1 cellular context compared by ENCODE assay signal in the genomic region with DNA sequence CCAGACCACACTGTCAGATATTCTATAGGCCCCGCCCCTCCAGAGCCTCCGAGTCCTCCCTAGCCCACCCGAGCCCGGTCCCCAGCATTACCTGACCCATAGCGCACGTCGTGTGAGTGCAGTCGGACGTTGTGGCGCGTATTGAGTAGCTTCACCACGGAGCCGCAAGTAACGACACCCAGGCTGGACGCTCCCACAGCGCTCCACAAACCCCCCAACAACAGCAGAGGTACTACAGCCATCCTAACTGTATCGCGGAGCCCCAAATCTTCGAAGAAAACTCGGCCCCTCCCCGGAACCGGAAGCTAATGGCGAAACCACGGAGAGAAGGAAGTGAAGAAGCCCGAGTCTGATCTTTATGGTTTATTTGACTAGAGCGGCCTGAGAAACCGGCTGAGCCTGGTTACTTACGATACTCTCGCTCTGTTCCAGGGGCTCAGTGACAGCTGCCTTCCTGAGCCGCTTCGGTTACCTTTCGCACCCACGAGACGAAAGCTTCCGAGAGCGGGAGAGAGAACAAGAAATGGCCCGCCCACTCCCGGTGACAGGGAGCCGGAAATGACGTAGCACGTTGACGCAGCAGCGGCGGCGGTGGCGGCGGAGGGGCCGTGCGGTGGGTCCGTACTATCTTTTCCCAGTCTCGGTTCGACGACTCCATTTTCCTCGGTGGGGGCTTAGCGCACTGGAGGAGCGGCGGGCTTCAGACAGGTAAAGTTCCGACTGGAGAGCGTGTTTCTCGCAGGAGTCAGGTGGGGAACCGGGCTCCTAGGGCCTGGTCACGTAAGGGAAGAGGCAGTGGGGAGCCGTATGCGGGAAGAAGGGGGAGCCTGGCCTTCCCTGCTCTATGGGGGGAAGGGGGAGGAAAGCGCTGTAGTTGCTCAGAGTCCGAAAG.
A peak's percentile ranks its signal among the peaks of the same experiment; 100 is the strongest.
TF ChIP-seq lines count a peak whose summit lies in the region.

A gene with protein sequence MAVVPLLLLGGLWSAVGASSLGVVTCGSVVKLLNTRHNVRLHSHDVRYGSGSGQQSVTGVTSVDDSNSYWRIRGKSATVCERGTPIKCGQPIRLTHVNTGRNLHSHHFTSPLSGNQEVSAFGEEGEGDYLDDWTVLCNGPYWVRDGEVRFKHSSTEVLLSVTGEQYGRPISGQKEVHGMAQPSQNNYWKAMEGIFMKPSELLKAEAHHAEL (minus strand): TSS at position 272 of the 892 bp plus-strand sequence. CDS start 30 bp downstream, at position 242.
A gene (plus strand): TSS at position 571 of the 892 bp plus-strand sequence. CDS start 11,197 bp downstream, outside the sequence.

TF ChIP-seq in K562, 482 proteins besides CTCF, POLR2A, EP300 and RAD21 (continued from another document and continues in another):
- TF ChIP-seq, protein P1, sequence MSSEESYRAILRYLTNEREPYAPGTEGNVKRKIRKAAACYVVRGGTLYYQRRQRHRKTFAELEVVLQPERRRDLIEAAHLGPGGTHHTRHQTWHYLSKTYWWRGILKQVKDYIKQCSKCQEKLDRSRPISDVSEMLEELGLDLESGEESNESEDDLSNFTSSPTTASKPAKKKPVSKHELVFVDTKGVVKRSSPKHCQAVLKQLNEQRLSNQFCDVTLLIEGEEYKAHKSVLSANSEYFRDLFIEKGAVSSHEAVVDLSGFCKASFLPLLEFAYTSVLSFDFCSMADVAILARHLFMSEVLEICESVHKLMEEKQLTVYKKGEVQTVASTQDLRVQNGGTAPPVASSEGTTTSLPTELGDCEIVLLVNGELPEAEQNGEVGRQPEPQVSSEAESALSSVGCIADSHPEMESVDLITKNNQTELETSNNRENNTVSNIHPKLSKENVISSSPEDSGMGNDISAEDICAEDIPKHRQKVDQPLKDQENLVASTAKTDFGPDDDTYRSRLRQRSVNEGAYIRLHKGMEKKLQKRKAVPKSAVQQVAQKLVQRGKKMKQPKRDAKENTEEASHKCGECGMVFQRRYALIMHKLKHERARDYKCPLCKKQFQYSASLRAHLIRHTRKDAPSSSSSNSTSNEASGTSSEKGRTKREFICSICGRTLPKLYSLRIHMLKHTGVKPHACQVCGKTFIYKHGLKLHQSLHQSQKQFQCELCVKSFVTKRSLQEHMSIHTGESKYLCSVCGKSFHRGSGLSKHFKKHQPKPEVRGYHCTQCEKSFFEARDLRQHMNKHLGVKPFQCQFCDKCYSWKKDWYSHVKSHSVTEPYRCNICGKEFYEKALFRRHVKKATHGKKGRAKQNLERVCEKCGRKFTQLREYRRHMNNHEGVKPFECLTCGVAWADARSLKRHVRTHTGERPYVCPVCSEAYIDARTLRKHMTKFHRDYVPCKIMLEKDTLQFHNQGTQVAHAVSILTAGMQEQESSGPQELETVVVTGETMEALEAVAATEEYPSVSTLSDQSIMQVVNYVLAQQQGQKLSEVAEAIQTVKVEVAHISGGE (CRISPR knock-in tag; IDR thresholded peaks at IDR 0.05), result peak in 2 of 3 experiments; percentile 35 to 88; a peak in 2 of 6 replicates
- TF ChIP-seq, protein P2, sequence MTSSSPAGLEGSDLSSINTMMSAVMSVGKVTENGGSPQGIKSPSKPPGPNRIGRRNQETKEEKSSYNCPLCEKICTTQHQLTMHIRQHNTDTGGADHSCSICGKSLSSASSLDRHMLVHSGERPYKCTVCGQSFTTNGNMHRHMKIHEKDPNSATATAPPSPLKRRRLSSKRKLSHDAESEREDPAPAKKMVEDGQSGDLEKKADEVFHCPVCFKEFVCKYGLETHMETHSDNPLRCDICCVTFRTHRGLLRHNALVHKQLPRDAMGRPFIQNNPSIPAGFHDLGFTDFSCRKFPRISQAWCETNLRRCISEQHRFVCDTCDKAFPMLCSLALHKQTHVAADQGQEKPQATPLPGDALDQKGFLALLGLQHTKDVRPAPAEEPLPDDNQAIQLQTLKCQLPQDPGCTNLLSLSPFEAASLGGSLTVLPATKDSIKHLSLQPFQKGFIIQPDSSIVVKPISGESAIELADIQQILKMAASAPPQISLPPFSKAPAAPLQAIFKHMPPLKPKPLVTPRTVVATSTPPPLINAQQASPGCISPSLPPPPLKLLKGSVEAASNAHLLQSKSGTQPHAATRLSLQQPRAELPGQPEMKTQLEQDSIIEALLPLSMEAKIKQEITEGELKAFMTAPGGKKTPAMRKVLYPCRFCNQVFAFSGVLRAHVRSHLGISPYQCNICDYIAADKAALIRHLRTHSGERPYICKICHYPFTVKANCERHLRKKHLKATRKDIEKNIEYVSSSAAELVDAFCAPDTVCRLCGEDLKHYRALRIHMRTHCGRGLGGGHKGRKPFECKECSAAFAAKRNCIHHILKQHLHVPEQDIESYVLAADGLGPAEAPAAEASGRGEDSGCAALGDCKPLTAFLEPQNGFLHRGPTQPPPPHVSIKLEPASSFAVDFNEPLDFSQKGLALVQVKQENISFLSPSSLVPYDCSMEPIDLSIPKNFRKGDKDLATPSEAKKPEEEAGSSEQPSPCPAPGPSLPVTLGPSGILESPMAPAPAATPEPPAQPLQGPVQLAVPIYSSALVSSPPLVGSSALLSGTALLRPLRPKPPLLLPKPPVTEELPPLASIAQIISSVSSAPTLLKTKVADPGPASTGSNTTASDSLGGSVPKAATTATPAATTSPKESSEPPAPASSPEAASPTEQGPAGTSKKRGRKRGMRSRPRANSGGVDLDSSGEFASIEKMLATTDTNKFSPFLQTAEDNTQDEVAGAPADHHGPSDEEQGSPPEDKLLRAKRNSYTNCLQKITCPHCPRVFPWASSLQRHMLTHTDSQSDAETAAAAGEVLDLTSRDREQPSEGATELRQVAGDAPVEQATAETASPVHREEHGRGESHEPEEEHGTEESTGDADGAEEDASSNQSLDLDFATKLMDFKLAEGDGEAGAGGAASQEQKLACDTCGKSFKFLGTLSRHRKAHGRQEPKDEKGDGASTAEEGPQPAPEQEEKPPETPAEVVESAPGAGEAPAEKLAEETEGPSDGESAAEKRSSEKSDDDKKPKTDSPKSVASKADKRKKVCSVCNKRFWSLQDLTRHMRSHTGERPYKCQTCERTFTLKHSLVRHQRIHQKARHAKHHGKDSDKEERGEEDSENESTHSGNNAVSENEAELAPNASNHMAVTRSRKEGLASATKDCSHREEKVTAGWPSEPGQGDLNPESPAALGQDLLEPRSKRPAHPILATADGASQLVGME (CRISPR knock-in tag; IDR thresholded peaks at IDR 0.05), result no peak
- TF ChIP-seq, protein P3, sequence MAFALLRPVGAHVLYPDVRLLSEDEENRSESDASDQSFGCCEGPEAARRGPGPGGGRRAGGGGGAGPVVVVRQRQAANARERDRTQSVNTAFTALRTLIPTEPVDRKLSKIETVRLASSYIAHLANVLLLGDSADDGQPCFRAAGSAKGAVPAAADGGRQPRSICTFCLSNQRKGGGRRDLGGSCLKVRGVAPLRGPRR (CRISPR knock-in tag; IDR thresholded peaks at IDR 0.05), result no peak
- TF ChIP-seq TRIM24 (IDR thresholded peaks at IDR 0.05) (peak in 1 of 2 experiments; percentile 54; a peak in 2 of 4 replicates), ZC3H4 (CRISPR knock-in tag; IDR thresholded peaks at IDR 0.05; ENCODE audit: borderline replicate concordance) (no peak), ZKSCAN8 (CRISPR knock-in tag; IDR thresholded peaks at IDR 0.05) (no peak), DACH1 (IDR thresholded peaks at IDR 0.05; ENCODE audit: partially characterized antibody) (no peak), MCM3 (IDR thresholded peaks at IDR 0.05) (no peak), ZFP36 (IDR thresholded peaks at IDR 0.05; ENCODE audit: low read depth, low read length, partially characterized antibody) (no peak), DDX20 (tag; IDR thresholded peaks at IDR 0.05; ENCODE audit: low read depth) (no peak), CSDE1 (IDR thresholded peaks at IDR 0.05) (peak in 1 of 2 experiments; percentile 53; a peak in 1 of 4 replicates), IRF2 (CRISPR knock-in tag; IDR thresholded peaks at IDR 0.05) (no peak), HCFC1 (IDR thresholded peaks at IDR 0.05; ENCODE audit: low read depth, low read length) (peak; percentile 59), SIN3A (IDR thresholded peaks at IDR 0.05; ENCODE audit: borderline replicate concordance in 2 of 2, control insufficient read depth in 1 of 2, low read depth in 2 of 2, low read length in 2 of 2) (peak; percentile 79 to 92; a peak in 3 of 4 replicates), NR2C2 (CRISPR knock-in tag; IDR thresholded peaks at IDR 0.05) (peak; percentile 50; the same call in 1 of the 2 replicates), NR2C2 (tag; IDR thresholded peaks at IDR 0.05) (peak; percentile 70; the same call in 1 of the 2 replicates), ZNF133 (CRISPR knock-in tag; IDR thresholded peaks at IDR 0.05) (no peak), TBL1XR1 (IDR thresholded peaks at IDR 0.05; ENCODE audit: low read length in 2 of 2) (no peak; a peak in 1 of 4 replicates), HLTF (IDR thresholded peaks at IDR 0.05) (no peak), SMARCC2 (IDR thresholded peaks at IDR 0.05; ENCODE audit: low read depth) (0 out of 2 replicates have a peak, but pooled peaks have one; percentile 16), ARHGAP35 (IDR thresholded peaks at IDR 0.05; ENCODE audit: partially characterized antibody) (no peak), ERF (CRISPR knock-in tag; IDR thresholded peaks at IDR 0.05) (no peak), RCOR1 (IDR thresholded peaks at IDR 0.05; ENCODE audit: borderline replicate concordance in 1 of 2, low read depth in 2 of 2, low read length in 2 of 2) (no peak), FIP1L1 (IDR thresholded peaks at IDR 0.05; ENCODE audit: low read depth, low read length, poor library complexity, severe bottlenecking) (no peak), MAFF (IDR thresholded peaks at IDR 0.05; ENCODE audit: low read length) (no peak), POLR2B (IDR thresholded peaks at IDR 0.05; ENCODE audit: low read depth, partially characterized antibody) (peak; percentile 92), TAL1 (IDR thresholded peaks at IDR 0.05) (no peak), ZNF707 (CRISPR knock-in tag; conservative IDR thresholded peaks at IDR 0.05) (no peak), ZNF583 (CRISPR knock-in tag; IDR thresholded peaks at IDR 0.05) (no peak), RFX7 (CRISPR knock-in tag; IDR thresholded peaks at IDR 0.05) (no peak), JUN (IDR thresholded peaks at IDR 0.05; ENCODE audit: borderline replicate concordance, low read depth, low read length) (peak; percentile 66), JUN (CRISPR knock-in tag; IDR thresholded peaks at IDR 0.05; ENCODE audit: borderline replicate concordance) (no peak), CHD1 (IDR thresholded peaks at IDR 0.05; ENCODE audit: low read length) (peak; percentile 86), RBM34 (IDR thresholded peaks at IDR 0.05; ENCODE audit: borderline replicate concordance, insufficient read depth, low read length) (no peak), MYNN (IDR thresholded peaks at IDR 0.05) (no peak), MYNN (CRISPR knock-in tag; IDR thresholded peaks at IDR 0.05) (no peak)
- TF ChIP-seq, protein P4, sequence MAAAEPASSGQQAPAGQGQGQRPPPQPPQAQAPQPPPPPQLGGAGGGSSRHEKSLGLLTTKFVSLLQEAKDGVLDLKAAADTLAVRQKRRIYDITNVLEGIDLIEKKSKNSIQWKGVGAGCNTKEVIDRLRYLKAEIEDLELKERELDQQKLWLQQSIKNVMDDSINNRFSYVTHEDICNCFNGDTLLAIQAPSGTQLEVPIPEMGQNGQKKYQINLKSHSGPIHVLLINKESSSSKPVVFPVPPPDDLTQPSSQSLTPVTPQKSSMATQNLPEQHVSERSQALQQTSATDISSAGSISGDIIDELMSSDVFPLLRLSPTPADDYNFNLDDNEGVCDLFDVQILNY (CRISPR knock-in tag; IDR thresholded peaks at IDR 0.05), result no peak
- TF ChIP-seq, protein P5, sequence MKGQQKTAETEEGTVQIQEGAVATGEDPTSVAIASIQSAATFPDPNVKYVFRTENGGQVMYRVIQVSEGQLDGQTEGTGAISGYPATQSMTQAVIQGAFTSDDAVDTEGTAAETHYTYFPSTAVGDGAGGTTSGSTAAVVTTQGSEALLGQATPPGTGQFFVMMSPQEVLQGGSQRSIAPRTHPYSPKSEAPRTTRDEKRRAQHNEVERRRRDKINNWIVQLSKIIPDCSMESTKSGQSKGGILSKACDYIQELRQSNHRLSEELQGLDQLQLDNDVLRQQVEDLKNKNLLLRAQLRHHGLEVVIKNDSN (CRISPR knock-in tag; IDR thresholded peaks at IDR 0.05), result no peak
- TF ChIP-seq, protein P6, sequence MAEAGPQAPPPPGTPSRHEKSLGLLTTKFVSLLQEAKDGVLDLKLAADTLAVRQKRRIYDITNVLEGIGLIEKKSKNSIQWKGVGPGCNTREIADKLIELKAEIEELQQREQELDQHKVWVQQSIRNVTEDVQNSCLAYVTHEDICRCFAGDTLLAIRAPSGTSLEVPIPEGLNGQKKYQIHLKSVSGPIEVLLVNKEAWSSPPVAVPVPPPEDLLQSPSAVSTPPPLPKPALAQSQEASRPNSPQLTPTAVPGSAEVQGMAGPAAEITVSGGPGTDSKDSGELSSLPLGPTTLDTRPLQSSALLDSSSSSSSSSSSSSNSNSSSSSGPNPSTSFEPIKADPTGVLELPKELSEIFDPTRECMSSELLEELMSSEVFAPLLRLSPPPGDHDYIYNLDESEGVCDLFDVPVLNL (CRISPR knock-in tag; IDR thresholded peaks at IDR 0.05; ENCODE audit: low read depth), result 0 out of 2 replicates have a peak, but pooled peaks have one; percentile 13
- TF ChIP-seq, protein P7, sequence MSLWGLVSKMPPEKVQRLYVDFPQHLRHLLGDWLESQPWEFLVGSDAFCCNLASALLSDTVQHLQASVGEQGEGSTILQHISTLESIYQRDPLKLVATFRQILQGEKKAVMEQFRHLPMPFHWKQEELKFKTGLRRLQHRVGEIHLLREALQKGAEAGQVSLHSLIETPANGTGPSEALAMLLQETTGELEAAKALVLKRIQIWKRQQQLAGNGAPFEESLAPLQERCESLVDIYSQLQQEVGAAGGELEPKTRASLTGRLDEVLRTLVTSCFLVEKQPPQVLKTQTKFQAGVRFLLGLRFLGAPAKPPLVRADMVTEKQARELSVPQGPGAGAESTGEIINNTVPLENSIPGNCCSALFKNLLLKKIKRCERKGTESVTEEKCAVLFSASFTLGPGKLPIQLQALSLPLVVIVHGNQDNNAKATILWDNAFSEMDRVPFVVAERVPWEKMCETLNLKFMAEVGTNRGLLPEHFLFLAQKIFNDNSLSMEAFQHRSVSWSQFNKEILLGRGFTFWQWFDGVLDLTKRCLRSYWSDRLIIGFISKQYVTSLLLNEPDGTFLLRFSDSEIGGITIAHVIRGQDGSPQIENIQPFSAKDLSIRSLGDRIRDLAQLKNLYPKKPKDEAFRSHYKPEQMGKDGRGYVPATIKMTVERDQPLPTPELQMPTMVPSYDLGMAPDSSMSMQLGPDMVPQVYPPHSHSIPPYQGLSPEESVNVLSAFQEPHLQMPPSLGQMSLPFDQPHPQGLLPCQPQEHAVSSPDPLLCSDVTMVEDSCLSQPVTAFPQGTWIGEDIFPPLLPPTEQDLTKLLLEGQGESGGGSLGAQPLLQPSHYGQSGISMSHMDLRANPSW (CRISPR knock-in tag; IDR thresholded peaks at IDR 0.05), result no peak; the same call in 1 of the 2 replicates
- TF ChIP-seq, protein P8, sequence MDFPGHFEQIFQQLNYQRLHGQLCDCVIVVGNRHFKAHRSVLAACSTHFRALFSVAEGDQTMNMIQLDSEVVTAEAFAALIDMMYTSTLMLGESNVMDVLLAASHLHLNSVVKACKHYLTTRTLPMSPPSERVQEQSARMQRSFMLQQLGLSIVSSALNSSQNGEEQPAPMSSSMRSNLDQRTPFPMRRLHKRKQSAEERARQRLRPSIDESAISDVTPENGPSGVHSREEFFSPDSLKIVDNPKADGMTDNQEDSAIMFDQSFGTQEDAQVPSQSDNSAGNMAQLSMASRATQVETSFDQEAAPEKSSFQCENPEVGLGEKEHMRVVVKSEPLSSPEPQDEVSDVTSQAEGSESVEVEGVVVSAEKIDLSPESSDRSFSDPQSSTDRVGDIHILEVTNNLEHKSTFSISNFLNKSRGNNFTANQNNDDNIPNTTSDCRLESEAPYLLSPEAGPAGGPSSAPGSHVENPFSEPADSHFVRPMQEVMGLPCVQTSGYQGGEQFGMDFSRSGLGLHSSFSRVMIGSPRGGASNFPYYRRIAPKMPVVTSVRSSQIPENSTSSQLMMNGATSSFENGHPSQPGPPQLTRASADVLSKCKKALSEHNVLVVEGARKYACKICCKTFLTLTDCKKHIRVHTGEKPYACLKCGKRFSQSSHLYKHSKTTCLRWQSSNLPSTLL (IDR thresholded peaks at IDR 0.05), result no peak
